ENCODE assay signal across 8 cellular contexts in genomic region chr11:125569913-125570621, GRCh38. TPM values are rescaled to one million over a fixed set of nuclear protein-coding genes. Genes with fewer than 3 reads are reported as not detected.
DNase-seq lines count a peak whose midpoint lies in the region; ATAC-seq and TF ChIP-seq lines count a peak whose summit lies in the region.

No MANE protein-coding gene starts in this region.

- TF ChIP-seq CTCF in esophagus squamous epithelium (IDR thresholded peaks at IDR 0.05) (no peak), parathyroid adenoma (IDR thresholded peaks at IDR 0.05) (no peak)

- H3K79me2 ChIP-seq in parathyroid adenoma, result peaks cover 3% of the 10 kb centered on the region

- H3K4me1 ChIP-seq in esophagus squamous epithelium (peaks cover 7 to 29% (median 9%) of the 10 kb centered on the region in 3 donors), parathyroid adenoma (peaks cover 3% of the 10 kb centered on the region)

- H3K9ac ChIP-seq in SK-N-MC (ENCODE audit: insufficient read length), result peak overlapping the region; percentile 95
- peak overlapping the region; percentile 87 for H3K9ac ChIP-seq in parathyroid adenoma

- H2AFZ ChIP-seq in parathyroid adenoma, result peak overlapping the region; percentile 16

- peaks cover 28% of the 10 kb centered on the region for H3K36me3 ChIP-seq in SK-N-MC (ENCODE audit: insufficient read depth, low read length)
- H3K36me3 ChIP-seq in esophagus squamous epithelium, result peaks cover 3 to 29% (median 18%) of the 10 kb centered on the region in 3 donors
- no peaks in the 10 kb centered on the region for H3K36me3 ChIP-seq in parathyroid adenoma (ENCODE audit: control insufficient read depth, insufficient read depth, low read length)

- in situ Hi-C loops in G401 (cut with HindIII; ENCODE audit: low sequenced_read_pairs), result no loop called here

- ATAC-seq in GM19397 (IDR thresholded peaks at IDR 0.05; ENCODE audit: unreplicated experiment), result no peak

- WGBS in esophagus squamous epithelium, 2 donors, result 1 to 2% methylated on average over 7 of the region's 9 CpGs

- peak overlapping the region; percentile 93 for H3K4me2 ChIP-seq in parathyroid adenoma (ENCODE audit: low read length)

- H3K9me3 ChIP-seq in SK-N-MC (ENCODE audit: low read depth, low read length), result no peaks in the 10 kb centered on the region
- H3K9me3 ChIP-seq in esophagus squamous epithelium, result no peaks in the 10 kb centered on the region
- H3K9me3 ChIP-seq in parathyroid adenoma (ENCODE audit: control insufficient read depth, low read length), result no peaks in the 10 kb centered on the region

- no peak for TF ChIP-seq POLR2A in esophagus squamous epithelium (IDR thresholded peaks at IDR 0.05)

- H3K4me3 ChIP-seq in SK-N-MC (peak overlapping the region; percentile 93), esophagus squamous epithelium (peak overlapping the region; percentile 67 to 94 (median 90)), parathyroid adenoma (ENCODE audit: low read depth, low read length) (peak overlapping the region; percentile 77)

- intact Hi-C loops in esophagus squamous epithelium (cut with DNase I), result no loop called here

- DNase-seq in G401 (ENCODE audit: low spot score) (peak; percentile 40), HCEC 1CT (peak; percentile 13), SK-N-MC (ENCODE audit: low read depth, low spot score) (no peak), esophagus squamous epithelium (lab: John Stamatoyannopoulos, UW) (no peak), LoVo (ENCODE audit: low spot score) (no peak), NCI-H345 (lab: John Stamatoyannopoulos, UW) (no peak)

- H3K27me3 ChIP-seq in esophagus squamous epithelium (no peaks in the 10 kb centered on the region), parathyroid adenoma (ENCODE audit: control insufficient read depth, insufficient read depth, low read length) (no peaks in the 10 kb centered on the region)

- H3K27ac ChIP-seq in SK-N-MC (no peak overlapping the region), esophagus squamous epithelium (peak overlapping the region; percentile 90 to 92 (median 92)), parathyroid adenoma (peak overlapping the region; percentile 87)

RNA-seq across cellular contexts. Expression of gene EI24, which starts 0.8 kb away (rescaled TPM):
- total RNA-seq in G401 (2014; rRNA removed; shearing (Covaris generic)), result 49.4 and 50.5 TPM in 2 replicates
- 100 to 1,000 TPM in 3 of 4 donors, 10 to 100 TPM in 1; 63.6 to 128 (median 107) TPM for total RNA-seq in esophagus squamous epithelium

RNA-seq across cellular contexts. Expression of gene STT3A, which starts 22.6 kb away (rescaled TPM):
- total RNA-seq in G401 (2014; rRNA removed; shearing (Covaris generic)), result 44.1 and 87.2 TPM in 2 replicates
- total RNA-seq in esophagus squamous epithelium, result 10 to 100 TPM; 50.7 to 89.7 (median 67.2) TPM

RNA-seq across cellular contexts. Expression of gene CHEK1, which starts 54.9 kb away (rescaled TPM):
- 42.5 and 65.3 TPM in 2 replicates for total RNA-seq in G401 (2014; rRNA removed; shearing (Covaris generic))
- 10 to 100 TPM in 1 of 4 donors, 1 to 10 TPM in 3; 4.0 to 21.7 (median 7.5) TPM for total RNA-seq in esophagus squamous epithelium

Comparison
In these comparisons a context has a peak if more than half of its experiments do, and no peak if none do; other contexts are left out.
1. DNase-seq: peak in G401 (single experiment) and HCEC 1CT (single experiment); none in SK-N-MC (single experiment), esophagus squamous epithelium (single experiment), LoVo (single experiment) and NCI-H345 (single experiment).
2. Peak in every context shown above with its lines, with median percentiles within 50 percentile points of each other: H3K4me3 ChIP-seq.